In genomic region chr11:14645247-14645912, GRCh38 we compare ENCODE assay signal across 8 cellular contexts. TPM values are rescaled to one million over a fixed set of nuclear protein-coding genes. Genes with fewer than 3 reads are reported as not detected.
A peak's percentile ranks its signal among the peaks of the same experiment; 100 is the strongest.
DNase-seq lines count a peak whose midpoint lies in the region; ATAC-seq and TF ChIP-seq lines count a peak whose summit lies in the region.

No MANE protein-coding gene starts in this region.

- peak overlapping the region; percentile 75 to 98 (median 90) for H3K27ac Mint-ChIP-seq in naive thymus-derived CD8-positive, alpha-beta T cell

- ATAC-seq in naive thymus-derived CD8-positive, alpha-beta T cell = peak; percentile 18 to 25
- ATAC-seq in HG03439 (IDR thresholded peaks at IDR 0.05; ENCODE audit: unreplicated experiment) = no peak

- H3K4me1 ChIP-seq in NT2/D1 (ENCODE audit: insufficient read depth, insufficient read length) (peaks cover 4% of the 10 kb centered on the region), colonic mucosa (no peaks in the 10 kb centered on the region)

- intact Hi-C loops in colonic mucosa (cut with DNase I) = loop anchor here (10.0 kb wide), 2 partner anchors 101 to 249 kb away; partner anchors contain the start of gene CYP2R1

- peak overlapping the region; percentile 85 to 98 (median 90) for H3K4me3 Mint-ChIP-seq in naive thymus-derived CD8-positive, alpha-beta T cell

- H3K27ac ChIP-seq in colonic mucosa = no peak overlapping the region

- H3K9me3 ChIP-seq in NT2/D1 (ENCODE audit: insufficient read depth, low read length) (no peaks in the 10 kb centered on the region), colonic mucosa (no peaks in the 10 kb centered on the region)

- H3K4me3 ChIP-seq in NT2/D1 (ENCODE audit: insufficient read length, low read depth) = peak overlapping the region; percentile 80
- H3K4me3 ChIP-seq in colonic mucosa = peak overlapping the region; percentile 88

- peaks cover 0 to 7% (median 0%) of the 10 kb centered on the region in 9 donors for H3K9me3 Mint-ChIP-seq in naive thymus-derived CD8-positive, alpha-beta T cell

- H3K36me3 ChIP-seq in NT2/D1 (ENCODE audit: insufficient read depth, insufficient read length, low read length) (no peaks in the 10 kb centered on the region), colonic mucosa (no peaks in the 10 kb centered on the region)

- DNase-seq in NCI-H1417 (lab: John Stamatoyannopoulos, UW) (peak in 2 of 3 experiments; percentile 43 to 67), NCI-H1417 treated with DMSO at 0.1 percent for 48 hours (lab: John Stamatoyannopoulos, UW) (no peak), NT2/D1 (ENCODE audit: low read depth, low spot score) (no peak), colonic mucosa (no peak), germinal center (ENCODE audit: low spot score) (no peak), amygdala (lab: John Stamatoyannopoulos, UW) (no peak)
- peak in 4 of 10 donors; percentile 44 to 64 (median 58) for DNase-seq in naive thymus-derived CD8-positive, alpha-beta T cell

- POLR2A ChIA-PET in naive thymus-derived CD8-positive, alpha-beta T cell (lab: Charles Lee) = interaction anchor here (0.6 to 5.9 kb wide), 31 partner anchors 8 to 262 kb away, joined by 3 to 82 read pairs (median 9); partner anchors contain the start of genes COPB1, CYP2R1 and PSMA1

- peaks cover 0 to 5% (median 0%) of the 10 kb centered on the region in 5 donors for H3K27me3 Mint-ChIP-seq in naive thymus-derived CD8-positive, alpha-beta T cell

- peaks cover 6% of the 10 kb centered on the region for H3K27me3 ChIP-seq in NT2/D1 (ENCODE audit: insufficient read depth, insufficient read length)
- no peaks in the 10 kb centered on the region for H3K27me3 ChIP-seq in colonic mucosa

- H3K36me3 Mint-ChIP-seq in naive thymus-derived CD8-positive, alpha-beta T cell = peaks cover 18 to 38% (median 33%) of the 10 kb centered on the region in 3 donors

- TF ChIP-seq CTCF in colonic mucosa (IDR thresholded peaks at IDR 0.05) = no peak

- H3K4me1 Mint-ChIP-seq in naive thymus-derived CD8-positive, alpha-beta T cell = peaks cover 27 to 53% (median 46%) of the 10 kb centered on the region in 4 donors

- peak overlapping the region; percentile 26 for H3K9ac ChIP-seq in NT2/D1 (ENCODE audit: insufficient read length, low read depth)
- peak overlapping the region; percentile 82 to 95 for H3K9ac ChIP-seq in colonic mucosa (ENCODE audit: low read depth in 2 of 2, low read length in 2 of 2)

RNA-seq across cellular contexts. Expression of gene PDE3B, which starts 1.8 kb away (rescaled TPM):
- 10 to 100 TPM; 21.5 to 23.6 TPM for total RNA-seq in colonic mucosa
- 100 to 1,000 TPM; 228 to 240 TPM for total RNA-seq in naive thymus-derived CD8-positive, alpha-beta T cell
- 100 to 1,000 TPM in 1 of 3 donors, 10 to 100 TPM in 2; 59.2 to 127 (median 74.8) TPM for polyA plus RNA-seq in naive thymus-derived CD8-positive, alpha-beta T cell

Comparison
In these comparisons a context has a peak if more than half of its experiments do, and no peak if none do; other contexts are left out.
1. DNase-seq: peak in NCI-H1417 (2 of 3); none in NCI-H1417 treated with DMSO at 0.1 percent for 48 hours (single experiment), NT2/D1 (single experiment), colonic mucosa (single experiment), germinal center (single experiment) and amygdala (0 of 56).
2. RNA of gene PDE3B, which starts 1.8 kb away (total RNA-seq): 228 to 240 TPM in naive thymus-derived CD8-positive, alpha-beta T cell; 21.5 to 23.6 TPM in colonic mucosa; every median in the first group is over 4 times any median in the second.